27 cellular contexts compared by ENCODE assay signal in genomic region chr1:87243573-87243972, GRCh38.
DNase-seq lines count a peak whose midpoint lies in the region; ATAC-seq, FAIRE-seq and TF ChIP-seq lines count a peak whose summit lies in the region.
"Had no signal": no experiment of that assay in that cellular context is flagged by ENCODE, and none has a peak within 500 bp of the region (broad histone marks: within the 10 kb centered on the region; RNA-seq: fewer than 3 reads in every experiment).

No MANE protein-coding gene starts in this region.

- no peaks in the 10 kb centered on the region for H3K79me2 ChIP-seq in PC-9 (ENCODE audit: low read depth)

- no peaks in the 10 kb centered on the region for H4K20me1 ChIP-seq in PC-9 (ENCODE audit: insufficient read depth)

- POLR2A ChIA-PET in PC-9 (lab: Charles Lee; ENCODE audit: unreplicated experiment), result no interaction called here

- intact Hi-C loops in PC-9 (cut with micrococcal nuclease; ENCODE audit: unreplicated experiment), result loop anchor here (2.0 kb wide), 1 partner anchor 103 kb away; no protein-coding TSS in a partner anchor

- no TSS peak for BruUV-seq in PC-9 (replicated peaks; lab: Mats Ljungman, UMichigan)

- H3K4me3 ChIP-seq in PC-9 (no peak overlapping the region), brain microvascular endothelial cell (ENCODE audit: low read depth, low read length) (no peak overlapping the region)
- H3K4me3 ChIP-seq: K562, transverse colon had no signal

- no peaks in the 10 kb centered on the region for H3K9me2 ChIP-seq in PC-9 (ENCODE audit: insufficient read depth)

- TF ChIP-seq CTCF in PC-9 (conservative IDR thresholded peaks at IDR 0.05), result no peak
- TF ChIP-seq CTCF in brain microvascular endothelial cell (IDR thresholded peaks at IDR 0.05; ENCODE audit: low read depth, low read length, missing control alignments), result no peak

- CTCF ChIA-PET in PC-9 (lab: Charles Lee), result no interaction called here

- peak overlapping the region; percentile 34; the same call in 1 of the 2 replicates for H2AFZ ChIP-seq in PC-9

- H3K9me3 ChIP-seq in PC-9 (ENCODE audit: insufficient read depth, low read depth), result peaks cover 3% of the 10 kb centered on the region; the same call in 1 of the 2 replicates
- H3K9me3 ChIP-seq: transverse colon had no signal

- no peaks in the 10 kb centered on the region for H3K27me3 ChIP-seq in PC-9 (ENCODE audit: insufficient read depth, low read depth)
- no peaks in the 10 kb centered on the region for H3K27me3 ChIP-seq in brain microvascular endothelial cell (replicated peaks)
- H3K27me3 ChIP-seq: transverse colon had no signal

- no peak for ATAC-seq in GM18867 (IDR thresholded peaks at IDR 0.05; ENCODE audit: unreplicated experiment)
- ATAC-seq: activated CD8-positive, alpha-beta T cell treated with anti-CD3 and anti-CD28 coated beads for 36 hours; K562; T-cell had no signal

- H3K36me3 ChIP-seq in PC-9 (ENCODE audit: low read depth) (no peaks in the 10 kb centered on the region), brain microvascular endothelial cell (replicated peaks) (no peaks in the 10 kb centered on the region)
- H3K36me3 ChIP-seq: transverse colon had no signal

- no peak overlapping the region for H3K27ac ChIP-seq in PC-9
- no peak overlapping the region for H3K27ac ChIP-seq in brain microvascular endothelial cell
- H3K27ac ChIP-seq: transverse colon had no signal

- peak; percentile 53 for DNase-seq in EL
- DNase-seq in PC-9, result no peak
- peak; percentile 69 for DNase-seq in brain microvascular endothelial cell
- peak; percentile 44 for DNase-seq in non-pigmented ciliary epithelial cell (ENCODE audit: low read depth)
- DNase-seq in GM19239 (ENCODE audit: insufficient read length, low spot score), result no peak
- DNase-seq in T-helper 9 cell, result no peak
- DNase-seq in NOMO-1 treated with dmso at 0.1 percent for 144 hours (lab: John Stamatoyannopoulos, UW; ENCODE audit: unreplicated experiment), result no peak
- DNase-seq: activated CD4-positive, CD25-positive, alpha-beta regulatory T cell treated with anti-CD3 and anti-CD28 coated beads, Interleukin-2, amount 50 U/mL, for 72 hours; activated CD8-positive, alpha-beta T cell treated with anti-CD3 and anti-CD28 coated beads for 36 hours; activated gamma-delta T cell; activated T-cell treated with anti-CD3 and anti-CD28 coated beads for 4 hours; CD4-positive, alpha-beta T cell; central memory CD4-positive, alpha-beta T cell; dermis blood vessel endothelial cell; GDM1; MM.1S; NCI-H446; NCI-H82; nucleus accumbens; SHP77 treated with DMSO at 0.1 percent for 48 hours; T-cell; transverse colon had no signal

- peaks cover 11% of the 10 kb centered on the region for H3F3A ChIP-seq in PC-9 (ENCODE audit: insufficient read depth, low read depth)

- in situ Hi-C loops in brain microvascular endothelial cell (cut with HindIII; ENCODE audit: low pct_ligation_motif_present, low sequenced_read_pairs), result no loop called here

- peak overlapping the region; percentile 39; the same call in 1 of the 2 replicates for H3K4me2 ChIP-seq in PC-9

- no peak for FAIRE-seq in GM19239 (lab: Jason Lieb, UNC)
- FAIRE-seq: endometrium, H54, K562, TTC549 had no signal

- H3K4me1 ChIP-seq in PC-9 (replicated peaks; ENCODE audit: insufficient read depth), result peaks cover 16% of the 10 kb centered on the region
- H3K4me1 ChIP-seq: transverse colon had no signal

Comparison
In these comparisons a context has a peak if more than half of its experiments do, and no peak if none do; other contexts are left out.
1. DNase-seq: peak in EL (single experiment), brain microvascular endothelial cell (single experiment) and non-pigmented ciliary epithelial cell (single experiment); none in PC-9 (0 of 2), GM19239 (single experiment), T-helper 9 cell (single experiment) and NOMO-1 treated with dmso at 0.1 percent for 144 hours (single experiment).